Comparison of ENCODE assay signal across 8 cellular contexts in genomic region chr22:31662668-31663037, GRCh38. TPM values are rescaled to one million over a fixed set of nuclear protein-coding genes. Genes with fewer than 3 reads are reported as not detected.
DNase-seq lines count a peak whose midpoint lies in the region; ATAC-seq and TF ChIP-seq lines count a peak whose summit lies in the region.

No MANE protein-coding gene starts in this region.

- peak overlapping the region; percentile 88 for H3K27ac ChIP-seq in HCT116 (ENCODE audit: low read depth, low read length)
- H3K27ac ChIP-seq in skin epidermis, result peak overlapping the region in 20 of 21 experiments; percentile 14 to 93 (median 84)

- no peak for TF ChIP-seq POLR2A in HCT116 (IDR thresholded peaks at IDR 0.05; ENCODE audit: borderline replicate concordance, extremely low read depth, insufficient read depth, insufficient read length)

- TF ChIP-seq RAD21 in HCT116 (IDR thresholded peaks at IDR 0.05; ENCODE audit: low read depth), result no peak

- no peaks in the 10 kb centered on the region for H3K9me2 ChIP-seq in HCT116 (ENCODE audit: insufficient read depth)

- intact Hi-C loops in HCT116 (cut with micrococcal nuclease), result loop anchor here (2.0 to 10.0 kb wide), 2 partner anchors 166 to 392 kb away; no protein-coding TSS in a partner anchor

- no peaks in the 10 kb centered on the region for H3K36me3 ChIP-seq in HCT116 (ENCODE audit: control insufficient read depth in 1 of 2, insufficient read depth in 2 of 2, low read length in 2 of 2)

- no peak overlapping the region for H2AFZ ChIP-seq in HCT116 (ENCODE audit: low read depth, low read length, poor library complexity, severe bottlenecking)

- no peaks in the 10 kb centered on the region for H3K9me3 Mint-ChIP-seq in activated CD4-positive, alpha-beta memory T cell treated with anti-CD3 and anti-CD28 coated beads, Interleukin-2, amount 10 ng/mL, durations not matched to agents 7 days and 5 days
- peaks cover 2% of the 10 kb centered on the region for H3K9me3 Mint-ChIP-seq in glutamatergic neuron (ENCODE audit: unreplicated experiment)

- ATAC-seq in HCT116 (no peak), HG03469 (IDR thresholded peaks at IDR 0.05; ENCODE audit: unreplicated experiment) (no peak)

- H3K36me3 Mint-ChIP-seq in activated CD4-positive, alpha-beta memory T cell treated with anti-CD3 and anti-CD28 coated beads, Interleukin-2, amount 10 ng/mL, durations not matched to agents 7 days and 5 days (ENCODE audit: low read depth), result no peaks in the 10 kb centered on the region
- no peaks in the 10 kb centered on the region for H3K36me3 Mint-ChIP-seq in glutamatergic neuron (ENCODE audit: unreplicated experiment)

- POLR2A ChIA-PET in HCT116 (lab: Charles Lee), result interaction anchor here (0.6 to 2.2 kb wide), 16 partner anchors 9 to 308 kb away, joined by 3 to 16 read pairs (median 4); partner anchors contain the start of genes DEPDC5 and PRR14L
- POLR2A ChIA-PET in activated CD4-positive, alpha-beta memory T cell treated with anti-CD3 and anti-CD28 coated beads, Interleukin-2, amount 10 ng/mL, durations not matched to agents 7 days and 5 days (lab: Charles Lee), result interaction anchor here (0.8 to 3.2 kb wide), 27 partner anchors 9 to 813 kb away, joined by 3 to 37 read pairs (median 5); partner anchors contain the start of genes DEPDC5, DRG1, FBXO7 and PATZ1

- peak overlapping the region; percentile 91 for H3K27ac Mint-ChIP-seq in activated CD4-positive, alpha-beta memory T cell treated with anti-CD3 and anti-CD28 coated beads, Interleukin-2, amount 10 ng/mL, durations not matched to agents 7 days and 5 days
- no peak overlapping the region for H3K27ac Mint-ChIP-seq in glutamatergic neuron (ENCODE audit: unreplicated experiment)

- H3K4me3 ChIP-seq in HCT116 (replicated peaks in 1 of 2; ENCODE audit: low read depth in 1 of 2, low read length in 2 of 2) (peak overlapping the region; percentile 85 to 89), skin epidermis (peak overlapping the region; percentile 61 to 99 (median 77))

- peak overlapping the region; percentile 83 for H3K4me2 ChIP-seq in HCT116 (ENCODE audit: low read length)

- TSS peak; percentile 98 for BruUV-seq in HCT116 (replicated peaks; lab: Mats Ljungman, UMichigan)

- no peaks in the 10 kb centered on the region for H3K27me3 ChIP-seq in HCT116 (ENCODE audit: insufficient read depth, low read length)

- no peaks in the 10 kb centered on the region for H4K20me1 ChIP-seq in HCT116 (ENCODE audit: insufficient read depth)

- no peaks in the 10 kb centered on the region for H3K27me3 Mint-ChIP-seq in activated CD4-positive, alpha-beta memory T cell treated with anti-CD3 and anti-CD28 coated beads, Interleukin-2, amount 10 ng/mL, durations not matched to agents 7 days and 5 days
- H3K27me3 Mint-ChIP-seq in glutamatergic neuron (ENCODE audit: unreplicated experiment), result no peaks in the 10 kb centered on the region

- DNase-seq in HCT116 (ENCODE audit: low read depth, low spot score) (no peak), glutamatergic neuron (no peak), NCI-H526 (lab: John Stamatoyannopoulos, UW) (no peak), UCSD-AML1 (lab: John Stamatoyannopoulos, UW; ENCODE audit: unreplicated experiment) (no peak), NCI-H1092 treated with DMSO at 0.1 percent for 48 hours (lab: John Stamatoyannopoulos, UW) (no peak)
- no peak for DNase-seq in activated CD4-positive, alpha-beta memory T cell treated with anti-CD3 and anti-CD28 coated beads, Interleukin-2, amount 10 ng/mL, durations not matched to agents 7 days and 5 days

- peak overlapping the region; percentile 88 for H3K9ac ChIP-seq in HCT116 (ENCODE audit: low read length)

- peaks cover 19 to 51% of the 10 kb centered on the region in 2 experiments for H3K4me1 ChIP-seq in HCT116 (ENCODE audit: control insufficient read depth in 1 of 2, insufficient read depth in 2 of 2, low read length in 2 of 2)

- H3K79me2 ChIP-seq in HCT116 (ENCODE audit: insufficient read depth, low read length), result peaks cover 44% of the 10 kb centered on the region

- CTCF ChIA-PET in HCT116 (lab: Charles Lee), result interaction anchor here (0.6 to 7.2 kb wide), 6 partner anchors 14 to 418 kb away, joined by 3 to 143 read pairs (median 4); no protein-coding TSS in a partner anchor
- CTCF ChIA-PET in activated CD4-positive, alpha-beta memory T cell treated with anti-CD3 and anti-CD28 coated beads, Interleukin-2, amount 10 ng/mL, durations not matched to agents 7 days and 5 days (lab: Charles Lee), result interaction anchor here (0.7 to 6.1 kb wide), 13 partner anchors 11 to 539 kb away, joined by 3 to 87 read pairs (median 5); partner anchors contain the start of gene YWHAH

- peak overlapping the region; percentile 91 for H3K4me3 Mint-ChIP-seq in activated CD4-positive, alpha-beta memory T cell treated with anti-CD3 and anti-CD28 coated beads, Interleukin-2, amount 10 ng/mL, durations not matched to agents 7 days and 5 days
- peak overlapping the region; percentile 100 for H3K4me3 Mint-ChIP-seq in glutamatergic neuron (ENCODE audit: unreplicated experiment)

- H3K9me3 ChIP-seq in HCT116 (ENCODE audit: control insufficient read depth in 1 of 2, insufficient read depth in 1 of 2, low read depth in 1 of 2, low read length in 2 of 2), result no peaks in the 10 kb centered on the region

- TF ChIP-seq CTCF in HCT116 (IDR thresholded peaks at IDR 0.05 in 2 of 3, conservative IDR thresholded peaks at IDR 0.05 in 1 of 3; ENCODE audit: borderline replicate concordance in 1 of 3, insufficient read depth in 1 of 3, low read depth in 2 of 3, low read length in 2 of 3) (no peak), glutamatergic neuron (IDR thresholded peaks at IDR 0.05; ENCODE audit: partially characterized antibody, unreplicated experiment) (no peak)

- RAD21 ChIA-PET in HCT116 (lab: Charles Lee; ENCODE audit: low non-redundant PET in 1 of 2, low total read pairs in 2 of 2, uncharacterized antibody in 2 of 2, unreplicated experiment in 2 of 2), result interaction anchor here (0.5 to 2.0 kb wide), 5 partner anchors 16 to 308 kb away, joined by 3 to 12 read pairs (median 3); no protein-coding TSS in a partner anchor

- H3K4me1 Mint-ChIP-seq in activated CD4-positive, alpha-beta memory T cell treated with anti-CD3 and anti-CD28 coated beads, Interleukin-2, amount 10 ng/mL, durations not matched to agents 7 days and 5 days, result peaks cover 37% of the 10 kb centered on the region
- peaks cover 7% of the 10 kb centered on the region for H3K4me1 Mint-ChIP-seq in glutamatergic neuron (ENCODE audit: low read depth, unreplicated experiment)

TF ChIP-seq in HCT116, 20 proteins besides CTCF, POLR2A, EP300 and RAD21:
- TF ChIP-seq EZH2 (IDR thresholded peaks at IDR 0.05) (no peak), SRF (IDR thresholded peaks at IDR 0.05; ENCODE audit: low read depth) (no peak), ZFX (IDR thresholded peaks at IDR 0.05) (no peak), ZNF274 (IDR thresholded peaks at IDR 0.05; ENCODE audit: low read depth, low read length) (no peak), SIN3A (IDR thresholded peaks at IDR 0.05; ENCODE audit: low read depth) (no peak), SP1 (IDR thresholded peaks at IDR 0.05; ENCODE audit: low read depth) (no peak), CEBPB (IDR thresholded peaks at IDR 0.05; ENCODE audit: low read depth) (no peak), REST (IDR thresholded peaks at IDR 0.05; ENCODE audit: low read depth) (no peak), TCF7L2 (IDR thresholded peaks at IDR 0.05; ENCODE audit: borderline replicate concordance, extremely low read depth, insufficient read depth, insufficient read length) (no peak), ELF1 (IDR thresholded peaks at IDR 0.05; ENCODE audit: borderline replicate concordance, low read depth) (no peak), ATF3 (IDR thresholded peaks at IDR 0.05) (no peak), MAX (IDR thresholded peaks at IDR 0.05) (no peak)

RNA-seq across cellular contexts. Expression of gene PISD, which starts 0.6 kb away (rescaled TPM):
- total RNA-seq in HCT116 (2021; ENCODE audit: unreplicated experiment), result 47.1 TPM
- polyA plus RNA-seq in HCT116 (2012), result 31.1 and 33.8 TPM in 2 replicates
- total RNA-seq in activated CD4-positive, alpha-beta memory T cell treated with anti-CD3 and anti-CD28 coated beads, Interleukin-2, amount 10 ng/mL, durations not matched to agents 7 days and 5 days, result 10 to 100 TPM; 19.2 to 19.6 TPM
- total RNA-seq in glutamatergic neuron (ENCODE audit: unreplicated experiment), result 60.9 TPM
